22 cellular contexts compared by ENCODE assay signal in genomic region chr6:87378947-87379346, GRCh38. TPM values are rescaled to one million over a fixed set of nuclear protein-coding genes. Genes with fewer than 3 reads are reported as not detected.
DNase-seq lines count a peak whose midpoint lies in the region; ATAC-seq, FAIRE-seq and TF ChIP-seq lines count a peak whose summit lies in the region.
"Had no signal": no experiment of that assay in that cellular context is flagged by ENCODE, and none has a peak within 500 bp of the region (broad histone marks: within the 10 kb centered on the region; RNA-seq: fewer than 3 reads in every experiment).

No MANE protein-coding gene starts in this region.

- H4K8ac ChIP-seq in H1 (ENCODE audit: extremely low read depth, insufficient read depth, low read length), result no peak overlapping the region

- no peaks in the 10 kb centered on the region for H4K20me1 ChIP-seq in H1 (replicated peaks in 1 of 2; ENCODE audit: control insufficient read depth in 1 of 2, insufficient read depth in 2 of 2, low read length in 2 of 2)

- H3K4me3 ChIP-seq in H1 (ENCODE audit: extremely low read depth in 1 of 4, insufficient read depth in 2 of 4, low read depth in 3 of 4, low read length in 4 of 4), result no peak overlapping the region
- H3K4me3 ChIP-seq: breast epithelium, ovary, suprapubic skin had no signal

- no peaks in the 10 kb centered on the region for H3K27me3 ChIP-seq in H1 (replicated peaks in 1 of 4; ENCODE audit: control insufficient read depth in 3 of 4, extremely low read depth in 1 of 4, insufficient read depth in 3 of 4, low read length in 3 of 4)
- H3K27me3 ChIP-seq: breast epithelium, ovary, suprapubic skin had no signal

- no peak overlapping the region for H3K4ac ChIP-seq in H1 (replicated peaks; ENCODE audit: insufficient read length, low read depth, low read length)

- WGBS in H1 (ENCODE audit: extremely low coverage in 1 of 2, insufficient coverage in 1 of 2, insufficient read length in 1 of 2, insufficient replicate concordance in 2 of 2, low coverage in 1 of 2, low lambda C conversion rate in 2 of 2, missing lambda C conversion rate in 1 of 2), 2 experiments, result 88% methylated on average over 4 of the region's 4 CpGs; no CpG with 5 or more reads in 1 of the 2 experiments

- TF ChIP-seq RAD21 in H1 (IDR thresholded peaks at IDR 0.05 in 1 of 2, conservative IDR thresholded peaks at IDR 0.05 in 1 of 2; ENCODE audit: low read depth in 2 of 2, low read length in 2 of 2), result no peak

- H3K23ac ChIP-seq in H1 (ENCODE audit: insufficient read length), result no peak overlapping the region

- no peaks in the 10 kb centered on the region; a peak in 1 of 4 replicates for H3K9me3 ChIP-seq in H1 (ENCODE audit: insufficient read depth in 2 of 2, low read depth in 1 of 2, low read length in 1 of 2)
- H3K9me3 ChIP-seq: breast epithelium, ovary, suprapubic skin had no signal

- no peaks in the 10 kb centered on the region for H3K79me1 ChIP-seq in H1 (ENCODE audit: low read depth, low read length)

- H2AK5ac ChIP-seq in H1 (ENCODE audit: low read depth, low read length), result no peak overlapping the region

- no peak overlapping the region for H3K18ac ChIP-seq in H1 (ENCODE audit: extremely low read depth, low read length)

- no peaks in the 10 kb centered on the region for H3K79me2 ChIP-seq in H1 (ENCODE audit: control insufficient read depth in 1 of 2, insufficient read depth in 2 of 2, low read length in 2 of 2)

- TF ChIP-seq CTCF in H1 (IDR thresholded peaks at IDR 0.05; ENCODE audit: control extremely low read depth in 1 of 3, insufficient read depth in 1 of 3, low read depth in 1 of 3, low read length in 3 of 3), result no peak
- TF ChIP-seq CTCF in omental fat pad (IDR thresholded peaks at IDR 0.05), result no peak

- in situ Hi-C loops in KBM-7 (cut with MboI; ENCODE audit: low pct_unique_long_range_greater_than_20kb, low sequenced_read_pairs), result no loop called here

- ATAC-seq in GM19372 (IDR thresholded peaks at IDR 0.05; ENCODE audit: low read depth, unreplicated experiment), result peak; percentile 47
- ATAC-seq in HG02938 (IDR thresholded peaks at IDR 0.05; ENCODE audit: unreplicated experiment), result peak; percentile 59
- ATAC-seq in omental fat pad (ENCODE audit: low FRiP score), result no peak
- ATAC-seq: sciatic nerve had no signal

- H3K4me1 ChIP-seq in H1 (replicated peaks in 1 of 4; ENCODE audit: control insufficient read depth in 3 of 4, insufficient read depth in 4 of 4, low read length in 3 of 4), result no peaks in the 10 kb centered on the region
- H3K4me1 ChIP-seq: breast epithelium, suprapubic skin had no signal

- H3K4me2 ChIP-seq in H1 (ENCODE audit: insufficient read depth in 1 of 2, low read depth in 2 of 2, low read length in 2 of 2), result no peak overlapping the region

- CTCF ChIA-PET in H1 (lab: Charles Lee; ENCODE audit: partially characterized antibody), result interaction anchor here (0.7 to 1.8 kb wide), 6 partner anchors 11 to 314 kb away, joined by 3 to 6 read pairs (median 4); partner anchors contain the start of gene SMIM8

- no peak for TF ChIP-seq EP300 in H1 (IDR thresholded peaks at IDR 0.05; ENCODE audit: borderline replicate concordance in 1 of 2, low read depth in 2 of 2, low read length in 2 of 2)

- no peak overlapping the region for H3K9ac ChIP-seq in H1 (replicated peaks in 1 of 4; ENCODE audit: extremely low read depth in 1 of 4, low read depth in 3 of 4, low read length in 3 of 4)

- DNase-seq in D341Med (ENCODE audit: low spot score), result peak; percentile 38
- no peak for DNase-seq in H1 (ENCODE audit: low read depth in 1 of 2, low spot score in 2 of 2)
- DNase-seq in NCI-H345 (lab: John Stamatoyannopoulos, UW), result no peak
- no peak for DNase-seq in KBM-7
- DNase-seq in DMS 273 (lab: John Stamatoyannopoulos, UW; ENCODE audit: unreplicated experiment), result no peak
- no peak for DNase-seq in omental fat pad (ENCODE audit: low spot score)
- DNase-seq: activated CD4-positive, alpha-beta memory T cell treated with anti-CD3 and anti-CD28 coated beads for 36 hours; activated naive CD8-positive, alpha-beta T cell treated with anti-CD3 and anti-CD28 coated beads, Interleukin-2, amount 10 ng/mL, durations not matched to agents 7 days and 5 days; NCI-H1092 treated with DMSO at 0.1 percent for 48 hours; NCI-H69; ovary; stimulated activated CD4-positive, alpha-beta T cell treated with anti-CD3 and anti-CD28 coated beads, Interleukin-1b, Interleukin-23, amount 100 ng/mL, for 48 hours had no signal

- H4K5ac ChIP-seq in H1 (ENCODE audit: insufficient read length, low read depth, low read length), result no peak overlapping the region

- H3K27ac ChIP-seq in H1 (ENCODE audit: low read depth, low read length), result no peak overlapping the region
- H3K27ac ChIP-seq: breast epithelium, ovary, suprapubic skin had no signal

- H2BK20ac ChIP-seq in H1 (ENCODE audit: low read length), result no peak overlapping the region

- H4K91ac ChIP-seq in H1 (replicated peaks; ENCODE audit: insufficient read length, low read length), result no peak overlapping the region

- H3K36me3 ChIP-seq in H1 (ENCODE audit: control insufficient read depth in 2 of 4, insufficient read depth in 4 of 4, low read length in 3 of 4), result no peaks in the 10 kb centered on the region
- H3K36me3 ChIP-seq: breast epithelium, ovary, suprapubic skin had no signal

- H2BK12ac ChIP-seq in H1 (ENCODE audit: low read depth, low read length), result no peak overlapping the region

- H2BK5ac ChIP-seq in H1 (ENCODE audit: low read depth, low read length), result no peak overlapping the region

- TF ChIP-seq POLR2A in H1 (IDR thresholded peaks at IDR 0.05; ENCODE audit: control extremely low read depth in 1 of 2, low read depth in 2 of 2, low read length in 2 of 2), result no peak

- no peak overlapping the region for H3K56ac ChIP-seq in H1 (replicated peaks; ENCODE audit: insufficient read length, low read depth, low read length)

- H2AFZ ChIP-seq in H1 (ENCODE audit: low read length), result 0 out of 2 replicates have a peak overlapping the region, but pooled peaks have one; percentile 12

- FAIRE-seq in H1 (lab: Jason Lieb, UNC), result no peak
- FAIRE-seq: GM12891 had no signal

- H2BK120ac ChIP-seq in H1 (replicated peaks; ENCODE audit: low read depth, low read length), result no peak overlapping the region

- H3K23me2 ChIP-seq in H1 (ENCODE audit: low read depth, low read length), result no peaks in the 10 kb centered on the region

- POLR2A ChIA-PET in H1 (lab: Charles Lee; ENCODE audit: partially characterized antibody), result interaction anchor here (0.7 kb wide), 1 partner anchor 11 kb away, joined by 3 read pairs; no protein-coding TSS in a partner anchor

- H2BK15ac ChIP-seq in H1 (ENCODE audit: low read length), result no peak overlapping the region

- H3K14ac ChIP-seq in H1 (ENCODE audit: insufficient read length), result no peak overlapping the region

TF ChIP-seq in H1, 55 proteins besides CTCF, POLR2A, EP300 and RAD21 (continues in another document):
- no peak for TF ChIP-seq YY1 (IDR thresholded peaks at IDR 0.05; ENCODE audit: low read depth, low read length)
- no peak for TF ChIP-seq TEAD4 (IDR thresholded peaks at IDR 0.05; ENCODE audit: low read depth, low read length)
- TF ChIP-seq SIRT6 (IDR thresholded peaks at IDR 0.05; ENCODE audit: low read length), result no peak
- no peak for TF ChIP-seq SAP30 (IDR thresholded peaks at IDR 0.05; ENCODE audit: insufficient read depth, insufficient replicate concordance, low read length)

RNA-seq across cellular contexts. Expression of gene CFAP206, which starts 28.8 kb away (rescaled TPM):
- total RNA-seq in H1 (2021; fragmentation: NEBNext Ultra II Directional; extraction: Animal tissue kit (Norgen Biotek cat#: 25700)), result not detected in 2 replicates
- not detected in 2 replicates for polyA plus RNA-seq in H1 (2011; rRNA removed)
- 0.05 TPM for polyA plus RNA-seq in H1 (2011; cell fraction: cytosol; rRNA removed)
- polyA plus RNA-seq in H1 (2011; cell fraction: nucleus; rRNA removed), result not detected
- not detected in 4 replicates for polyA plus RNA-seq in H1 (2012, experiment 1 of 2)
- polyA plus RNA-seq in H1 (2012, experiment 2 of 2), result not detected
- polyA plus RNA-seq in H1 (2013, experiment 1 of 2), result 0.04 TPM
- 0.07 TPM for polyA plus RNA-seq in H1 (2013, experiment 2 of 2)
- polyA minus RNA-seq in H1 (2011; rRNA and poly(A)+ RNA removed), result not detected in 2 replicates
- polyA minus RNA-seq in H1 (2011; cell fraction: cytosol; rRNA and poly(A)+ RNA removed), result not detected
- not detected for polyA minus RNA-seq in H1 (2011; cell fraction: nucleus; rRNA and poly(A)+ RNA removed)
- under 1 TPM in 1 of 4 donors, not detected in 3; 0.37 TPM for total RNA-seq in omental fat pad
- total RNA-seq: activated CD4-positive, alpha-beta memory T cell treated with anti-CD3 and anti-CD28 coated beads for 36 hours; activated naive CD8-positive, alpha-beta T cell treated with anti-CD3 and anti-CD28 coated beads, Interleukin-2, amount 10 ng/mL, durations not matched to agents 7 days and 5 days had no signal

RNA-seq across cellular contexts. Expression of gene C6orf163, which starts 34.3 kb away (rescaled TPM):
- total RNA-seq in H1 (2021; fragmentation: NEBNext Ultra II Directional; extraction: Animal tissue kit (Norgen Biotek cat#: 25700)), result 0.90 and 1.5 TPM in 2 replicates
- 0.35 and 0.36 TPM in 2 replicates for polyA plus RNA-seq in H1 (2011; rRNA removed)
- 1.1 TPM for polyA plus RNA-seq in H1 (2011; cell fraction: cytosol; rRNA removed)
- 1.3 TPM for polyA plus RNA-seq in H1 (2011; cell fraction: nucleus; rRNA removed)
- 1.1 to 1.9 TPM (median 1.6 TPM) in 4 replicates for polyA plus RNA-seq in H1 (2012, experiment 1 of 2)
- not detected for polyA plus RNA-seq in H1 (2012, experiment 2 of 2)
- 1.3 TPM for polyA plus RNA-seq in H1 (2013, experiment 1 of 2)
- polyA plus RNA-seq in H1 (2013, experiment 2 of 2), result 1.1 TPM
- polyA minus RNA-seq in H1 (2011; rRNA and poly(A)+ RNA removed), result 1.6 and 2.0 TPM in 2 replicates
- 1.4 TPM for polyA minus RNA-seq in H1 (2011; cell fraction: cytosol; rRNA and poly(A)+ RNA removed)
- 7.8 TPM for polyA minus RNA-seq in H1 (2011; cell fraction: nucleus; rRNA and poly(A)+ RNA removed)
- total RNA-seq in omental fat pad, result 1 to 10 TPM; 1.7 to 7.4 (median 2.0) TPM

RNA-seq across cellular contexts. Expression of gene GJB7, which starts 49.9 kb away (rescaled TPM):
- 0.63 and 0.99 TPM in 2 replicates for total RNA-seq in H1 (2021; fragmentation: NEBNext Ultra II Directional; extraction: Animal tissue kit (Norgen Biotek cat#: 25700))
- 0.41 and 0.65 TPM in 2 replicates for polyA plus RNA-seq in H1 (2011; rRNA removed)
- 0.79 TPM for polyA plus RNA-seq in H1 (2011; cell fraction: cytosol; rRNA removed)
- polyA plus RNA-seq in H1 (2011; cell fraction: nucleus; rRNA removed), result 0.16 TPM
- polyA plus RNA-seq in H1 (2012, experiment 1 of 2), result 0.87 to 1.5 TPM (median 1.0 TPM) in 4 replicates
- 0.26 TPM for polyA plus RNA-seq in H1 (2012, experiment 2 of 2)
- 0.83 TPM for polyA plus RNA-seq in H1 (2013, experiment 1 of 2)
- 0.79 TPM for polyA plus RNA-seq in H1 (2013, experiment 2 of 2)
- polyA minus RNA-seq in H1 (2011; rRNA and poly(A)+ RNA removed), result 0.60 and 1.1 TPM in 2 replicates
- 0.95 TPM for polyA minus RNA-seq in H1 (2011; cell fraction: cytosol; rRNA and poly(A)+ RNA removed)
- 0.30 TPM for polyA minus RNA-seq in H1 (2011; cell fraction: nucleus; rRNA and poly(A)+ RNA removed)
- not detected for total RNA-seq in omental fat pad
- total RNA-seq: activated CD4-positive, alpha-beta memory T cell treated with anti-CD3 and anti-CD28 coated beads for 36 hours; activated naive CD8-positive, alpha-beta T cell treated with anti-CD3 and anti-CD28 coated beads, Interleukin-2, amount 10 ng/mL, durations not matched to agents 7 days and 5 days; breast epithelium; dermis microvascular lymphatic vessel endothelial cell; liver; RPMI7951; sciatic nerve had no signal
- polyA plus RNA-seq: esophagus, ovary had no signal

RNA-seq across cellular contexts. Expression of gene SMIM8, which starts 56.6 kb away (rescaled TPM):
- 8.6 and 10.7 TPM in 2 replicates for total RNA-seq in H1 (2021; fragmentation: NEBNext Ultra II Directional; extraction: Animal tissue kit (Norgen Biotek cat#: 25700))
- polyA plus RNA-seq in H1 (2011; rRNA removed), result 1.6 and 3.0 TPM in 2 replicates
- polyA plus RNA-seq in H1 (2011; cell fraction: cytosol; rRNA removed), result 3.9 TPM
- polyA plus RNA-seq in H1 (2011; cell fraction: nucleus; rRNA removed), result 2.4 TPM
- polyA plus RNA-seq in H1 (2012, experiment 1 of 2), result 5.1 to 10.4 TPM (median 6.4 TPM) in 4 replicates
- polyA plus RNA-seq in H1 (2012, experiment 2 of 2), result 0.96 TPM
- polyA plus RNA-seq in H1 (2013, experiment 1 of 2), result 6.4 TPM
- polyA plus RNA-seq in H1 (2013, experiment 2 of 2), result 6.2 TPM
- 2.0 and 2.2 TPM in 2 replicates for polyA minus RNA-seq in H1 (2011; rRNA and poly(A)+ RNA removed)
- polyA minus RNA-seq in H1 (2011; cell fraction: cytosol; rRNA and poly(A)+ RNA removed), result 2.9 TPM
- 9.9 TPM for polyA minus RNA-seq in H1 (2011; cell fraction: nucleus; rRNA and poly(A)+ RNA removed)
- 10 to 100 TPM in 1 of 4 donors, 1 to 10 TPM in 3; 4.4 to 13.6 (median 5.9) TPM for total RNA-seq in omental fat pad
